ENCODE assay signal across 32 cellular contexts in the genomic region with DNA sequence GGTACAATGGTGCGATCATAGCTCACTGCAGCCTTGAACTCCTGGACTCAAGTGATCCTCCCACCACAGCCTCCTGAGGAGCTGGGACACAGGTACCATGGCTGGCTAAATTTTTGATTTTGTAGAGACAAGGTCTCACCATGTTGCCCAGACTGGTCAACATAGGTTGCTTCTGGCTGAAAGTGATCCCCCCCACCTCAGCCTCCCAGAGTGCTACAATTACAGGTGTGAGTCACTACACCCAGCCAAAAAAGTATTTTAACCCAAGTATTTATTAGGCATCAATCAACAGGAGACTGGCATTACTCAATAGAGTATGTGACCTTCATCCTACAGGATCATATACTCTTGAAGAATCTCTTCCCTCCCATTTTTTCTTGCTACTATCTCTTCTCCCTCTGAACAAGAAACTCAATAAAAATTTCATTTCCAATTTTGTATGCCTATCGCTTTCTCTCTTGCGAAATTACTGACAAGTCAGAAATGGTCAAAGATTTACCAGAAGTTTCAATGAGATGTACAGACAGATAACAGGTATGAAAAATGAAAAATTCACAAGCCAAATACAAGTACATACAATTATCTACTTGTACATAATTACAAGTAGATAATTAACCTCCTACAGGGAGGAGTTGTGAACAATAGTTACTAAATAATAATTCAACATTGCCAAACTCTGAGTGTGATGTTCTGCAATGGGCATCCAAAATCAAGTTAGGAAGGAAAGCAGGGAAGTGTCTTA. TPM values are rescaled to one million over a fixed set of nuclear protein-coding genes. Genes with fewer than 3 reads are reported as not detected.
"Had no signal": no experiment of that assay in that cellular context is flagged by ENCODE, and none has a peak within 500 bp of the region (broad histone marks: within the 10 kb centered on the region; RNA-seq: fewer than 3 reads in every experiment).

No MANE protein-coding gene starts in this region.

- H3K36me3 ChIP-seq: ascending aorta, brain microvascular endothelial cell, gastrocnemius medialis, heart left ventricle, WERI-Rb-1 had no signal

- H3K27me3 ChIP-seq: ascending aorta, brain microvascular endothelial cell, dorsolateral prefrontal cortex, foreskin keratinocyte, gastrocnemius medialis, heart left ventricle had no signal

- ATAC-seq: activated CD4-positive, CD25-positive, alpha-beta regulatory T cell treated with anti-CD3 and anti-CD28 coated beads, Interleukin-2, amount 50 U/mL, for 24 hours; activated naive CD4-positive, alpha-beta T cell treated with anti-CD3 and anti-CD28 coated beads, Interleukin-2, amount 50 U/mL, for 72 hours; activated T-cell treated with anti-CD3 and anti-CD28 coated beads, Interleukin-2, amount 50 U/mL, for 72 hours; esophagus mucosa; foreskin keratinocyte; gastrocnemius medialis; heart left ventricle; T-helper 17 cell had no signal

- DNase-seq: activated B cell treated with CpG ODN at 0.5 μM for 24 hours; activated CD4-positive, alpha-beta memory T cell treated with anti-CD3 and anti-CD28 coated beads, Interleukin-2, amount 10 ng/mL, durations not matched to agents 7 days and 5 days; activated CD4-positive, alpha-beta T cell treated with anti-CD3 and anti-CD28 coated beads for 48 hours; activated CD4-positive, alpha-beta T cell treated with anti-CD3 and anti-CD28 coated beads, Interleukin-2, amount 50 U/mL, for 4 hours; activated CD8-positive, alpha-beta memory T cell treated with anti-CD3 and anti-CD28 coated beads, Interleukin-2, amount 50 U/mL, for 48 hours; activated gamma-delta T cell; activated naive CD4-positive, alpha-beta T cell; activated naive CD4-positive, alpha-beta T cell treated with anti-CD3 and anti-CD28 coated beads, Interleukin-2, amount 10 ng/mL, durations not matched to agents 7 days and 5 days; activated naive CD8-positive, alpha-beta T cell treated with anti-CD3 and anti-CD28 coated beads, Interleukin-2, amount 10 ng/mL, durations not matched to agents 7 days and 5 days; activated T-cell treated with anti-CD3 and anti-CD28 coated beads for 4 hours; activated T-cell treated with anti-CD3 and anti-CD28 coated beads, Interleukin-2, amount 50 U/mL, for 24 hours; activated T-cell treated with anti-CD3 and anti-CD28 coated beads, Interleukin-2, amount 50 U/mL, for 72 hours; brain microvascular endothelial cell; dorsolateral prefrontal cortex; effector memory CD4-positive, alpha-beta T cell; endodermal cell; foreskin keratinocyte; gastrocnemius medialis; glutamatergic neuron; heart left ventricle; T-helper 1 cell; T-helper 17 cell; T1000; WERI-Rb-1 had no signal

- H3K9me3 ChIP-seq: ascending aorta, gastrocnemius medialis had no signal

- H3K4me3 ChIP-seq: ascending aorta, coronary artery, dorsolateral prefrontal cortex, gastrocnemius medialis, heart left ventricle had no signal

- H3K27ac ChIP-seq: ascending aorta, brain microvascular endothelial cell, coronary artery, dorsolateral prefrontal cortex, foreskin keratinocyte, gastrocnemius medialis, heart left ventricle, WERI-Rb-1 had no signal

- FAIRE-seq: bronchial epithelial cell had no signal

- H3K4me1 ChIP-seq: ascending aorta, foreskin keratinocyte, gastrocnemius medialis, heart left ventricle had no signal

RNA-seq across cellular contexts. Expression of a gene that starts 45.3 kb away (rescaled TPM):
- total RNA-seq: activated B cell treated with CpG ODN at 0.5 μM for 24 hours; activated CD4-positive, alpha-beta memory T cell treated with anti-CD3 and anti-CD28 coated beads, Interleukin-2, amount 10 ng/mL, durations not matched to agents 7 days and 5 days; activated naive CD4-positive, alpha-beta T cell treated with anti-CD3 and anti-CD28 coated beads, Interleukin-2, amount 50 U/mL, for 72 hours; activated naive CD8-positive, alpha-beta T cell treated with anti-CD3 and anti-CD28 coated beads, Interleukin-2, amount 10 ng/mL, durations not matched to agents 7 days and 5 days; activated T-cell treated with anti-CD3 and anti-CD28 coated beads, Interleukin-2, amount 50 U/mL, for 72 hours; ascending aorta; bronchial epithelial cell; cardiac septum; cerebellum; endodermal cell; esophagus mucosa; foreskin keratinocyte; heart left ventricle; T-helper 17 cell had no signal
- polyA plus RNA-seq: foreskin keratinocyte, heart left ventricle had no signal
